ENCODE assay signal across 26 cellular contexts in the genomic region with DNA sequence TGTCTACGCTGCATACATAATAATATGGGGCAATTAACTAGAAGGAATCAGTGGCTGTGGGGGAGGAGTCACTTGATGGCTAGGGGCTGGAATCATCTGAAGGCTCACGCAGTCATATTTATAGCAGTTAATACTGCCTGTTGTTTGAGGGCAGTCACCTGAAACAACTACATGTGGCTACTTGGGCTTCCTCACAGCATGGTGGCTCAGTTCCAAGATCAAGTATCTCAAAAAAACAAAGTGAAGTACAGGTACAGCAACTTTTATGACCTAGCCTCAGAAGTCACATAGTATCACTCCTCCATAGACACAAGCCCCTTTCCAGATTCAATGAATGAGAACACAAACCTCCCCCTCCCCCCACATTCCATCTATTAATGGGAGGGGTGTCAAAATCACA.
A peak's percentile ranks its signal among the peaks of the same experiment; 100 is the strongest.
DNase-seq lines count a peak whose midpoint lies in the region; ATAC-seq and TF ChIP-seq lines count a peak whose summit lies in the region.
"Had no signal": no experiment of that assay in that cellular context is flagged by ENCODE, and none has a peak within 500 bp of the region (broad histone marks: within the 10 kb centered on the region; RNA-seq: fewer than 3 reads in every experiment).

No MANE protein-coding gene starts in this region.

- H3K36me3 Mint-ChIP-seq in nephron (ENCODE audit: low read depth) = no peaks in the 10 kb centered on the region
- H3K36me3 Mint-ChIP-seq: T-cell had no signal

- H3K9me3 Mint-ChIP-seq in nephron = no peaks in the 10 kb centered on the region
- H3K9me3 Mint-ChIP-seq: T-cell had no signal

- H4K20me1 ChIP-seq in SK-N-SH (ENCODE audit: insufficient read depth) = no peaks in the 10 kb centered on the region
- H4K20me1 ChIP-seq: BLaER1 treated with 17β-estradiol and CSF1 and Interleukin-3, amounts not matched to agents 10 nM and 100 nM had no signal

- H3K4me2 ChIP-seq in SK-N-SH = no peak overlapping the region
- H3K4me2 ChIP-seq: KMS-11 had no signal

- ATAC-seq in SK-N-SH treated with all-trans-retinoic acid at 6 μM for 48 hours (no peak), HG02870 (IDR thresholded peaks at IDR 0.05; ENCODE audit: unreplicated experiment) (no peak)
- ATAC-seq: Right ventricle myocardium inferior, T-cell had no signal

- no peak overlapping the region for H3K9ac ChIP-seq in SK-N-SH
- H3K9ac ChIP-seq: BLaER1 treated with 17β-estradiol and CSF1 and Interleukin-3, amounts not matched to agents 10 nM and 100 nM; GM23248; KMS-11 had no signal

- peak overlapping the region; percentile 23 to 55 (median 33) for H3K4me3 Mint-ChIP-seq in nephron
- H3K4me3 Mint-ChIP-seq: H9 had no signal

- no peak for TF ChIP-seq EP300 in SK-N-SH (IDR thresholded peaks at IDR 0.05; ENCODE audit: borderline replicate concordance in 1 of 2, low read depth in 1 of 2, low read length in 1 of 2)
- no peak for TF ChIP-seq EP300 in Ishikawa (IDR thresholded peaks at IDR 0.05; ENCODE audit: borderline replicate concordance)

- H3K27me3 ChIP-seq in SK-N-SH (ENCODE audit: insufficient read depth) = no peaks in the 10 kb centered on the region
- H3K27me3 ChIP-seq: BLaER1 treated with 17β-estradiol and CSF1 and Interleukin-3, amounts not matched to agents 10 nM and 100 nM; SJCRH30 had no signal

- H2AFZ ChIP-seq in SK-N-SH (ENCODE audit: low read depth) = no peak overlapping the region
- H2AFZ ChIP-seq: GM23248, PC-9 had no signal

- TF ChIP-seq RAD21 in SK-N-SH (IDR thresholded peaks at IDR 0.05; ENCODE audit: low read length) (no peak), Ishikawa (IDR thresholded peaks at IDR 0.05; ENCODE audit: low read depth) (no peak)

- TF ChIP-seq CTCF in SK-N-SH (IDR thresholded peaks at IDR 0.05) = no peak
- TF ChIP-seq CTCF in nephron (IDR thresholded peaks at IDR 0.05; ENCODE audit: unreplicated experiment in 3 of 3) = no peak

- no peak overlapping the region for H3K4me3 ChIP-seq in SK-N-SH (ENCODE audit: low read depth in 2 of 2, low read length in 1 of 2)
- H3K4me3 ChIP-seq: BLaER1 treated with 17β-estradiol and CSF1 and Interleukin-3, amounts not matched to agents 10 nM and 100 nM; GM23248; PC-9; SJCRH30 had no signal

- no peaks in the 10 kb centered on the region for H3K9me3 ChIP-seq in SK-N-SH

- DNase-seq in SK-N-SH = no peak
- DNase-seq in hepatic stellate cell (ENCODE audit: low spot score) = no peak
- no peak for DNase-seq in H4 (ENCODE audit: low spot score)
- DNase-seq: DMS153; DND-41; GM23248; H9; IMR-90; NCI-H1048; NCI-H1436; NCI-H187; NCI-H2081 treated with DMSO at 0.1 percent for 48 hours; NCI-H446; NCI-H524 treated with DMSO at 0.1 percent for 48 hours; NCI-H82; NK-92 treated with Interleukin-12 subunit alpha and Interleukin-12 subunit beta, amount 100 ng/mL, for 24 hours; PC-9; SJCRH30; T-cell had no signal

- H3K36me3 ChIP-seq in SK-N-SH (replicated peaks in 1 of 2; ENCODE audit: control insufficient read depth in 1 of 2, insufficient read depth in 2 of 2, low read length in 1 of 2) = no peaks in the 10 kb centered on the region
- H3K36me3 ChIP-seq: BLaER1 treated with 17β-estradiol and CSF1 and Interleukin-3, amounts not matched to agents 10 nM and 100 nM; SJCRH30 had no signal

- 91% methylated on average over 2 of the region's 2 CpGs for WGBS in SK-N-SH (ENCODE audit: low lambda C conversion rate)

- H3K27ac Mint-ChIP-seq in nephron = no peak overlapping the region
- H3K27ac Mint-ChIP-seq: H9 had no signal

- peaks cover 17% of the 10 kb centered on the region for H3K4me1 Mint-ChIP-seq in nephron

- peaks cover 10% of the 10 kb centered on the region for H3F3A ChIP-seq in SK-N-SH (replicated peaks; ENCODE audit: insufficient read depth)

- H3K79me2 ChIP-seq in SK-N-SH (ENCODE audit: insufficient read depth) = no peaks in the 10 kb centered on the region

- POLR2A ChIA-PET in SK-N-SH (lab: Yijun Ruan, JAX) = no interaction called here

- no peak overlapping the region for H3K27ac ChIP-seq in SK-N-SH (ENCODE audit: low read depth in 2 of 2, low read length in 1 of 2)
- H3K27ac ChIP-seq: BLaER1 treated with 17β-estradiol and CSF1 and Interleukin-3, amounts not matched to agents 10 nM and 100 nM; GM23248; KMS-11; PC-9; SJCRH30 had no signal

- no peaks in the 10 kb centered on the region for H3K27me3 Mint-ChIP-seq in nephron (ENCODE audit: low read depth)

- CTCF ChIA-PET in SK-N-SH (lab: Yijun Ruan, JAX) = interaction anchor here (1.1 kb wide), 1 partner anchor 53 kb away, joined by 3 read pairs; no protein-coding TSS in a partner anchor

- no peaks in the 10 kb centered on the region for H3K9me2 ChIP-seq in SK-N-SH

- H3K4me1 ChIP-seq in SK-N-SH (ENCODE audit: control insufficient read depth in 1 of 2, insufficient read depth in 2 of 2, low read depth in 1 of 2, low read length in 1 of 2) = peaks cover 0 to 12% of the 10 kb centered on the region in 2 experiments; a peak in 1 of 4 replicates
- H3K4me1 ChIP-seq: SJCRH30 had no signal

TF ChIP-seq in SK-N-SH treated with all-trans-retinoic acid at 6 μM for 48 hours, 23 proteins besides CTCF, POLR2A, EP300 and RAD21:
- 0 out of 2 replicates have a peak, but pooled peaks have one; percentile 32 for TF ChIP-seq ZNF565 (CRISPR knock-in tag; conservative IDR thresholded peaks at IDR 0.05; ENCODE audit: low read depth)
- no peak for TF ChIP-seq ESRRG (CRISPR knock-in tag; IDR thresholded peaks at IDR 0.05)

TF ChIP-seq in SK-N-SH, 30 proteins besides CTCF, POLR2A, EP300 and RAD21 (continues in another document):
- TF ChIP-seq TEAD4 (IDR thresholded peaks at IDR 0.05; ENCODE audit: borderline replicate concordance, insufficient read depth) = no peak
- no peak for TF ChIP-seq YY1 (IDR thresholded peaks at IDR 0.05; ENCODE audit: low read depth)
- no peak for TF ChIP-seq CHD2 (IDR thresholded peaks at IDR 0.05; ENCODE audit: low read length, partially characterized antibody)
- no peak for TF ChIP-seq JUND (IDR thresholded peaks at IDR 0.05)
- TF ChIP-seq NFIC (IDR thresholded peaks at IDR 0.05; ENCODE audit: borderline replicate concordance) = no peak
- TF ChIP-seq POLR2AphosphoS5 (IDR thresholded peaks at IDR 0.05; ENCODE audit: low read depth, low read length) = no peak
- TF ChIP-seq, protein P1, sequence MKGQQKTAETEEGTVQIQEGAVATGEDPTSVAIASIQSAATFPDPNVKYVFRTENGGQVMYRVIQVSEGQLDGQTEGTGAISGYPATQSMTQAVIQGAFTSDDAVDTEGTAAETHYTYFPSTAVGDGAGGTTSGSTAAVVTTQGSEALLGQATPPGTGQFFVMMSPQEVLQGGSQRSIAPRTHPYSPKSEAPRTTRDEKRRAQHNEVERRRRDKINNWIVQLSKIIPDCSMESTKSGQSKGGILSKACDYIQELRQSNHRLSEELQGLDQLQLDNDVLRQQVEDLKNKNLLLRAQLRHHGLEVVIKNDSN (IDR thresholded peaks at IDR 0.05; ENCODE audit: borderline replicate concordance, low read depth) = no peak
- no peak for TF ChIP-seq FOXM1 (IDR thresholded peaks at IDR 0.05; ENCODE audit: low read depth)
- no peak for TF ChIP-seq SIN3A (IDR thresholded peaks at IDR 0.05; ENCODE audit: borderline replicate concordance, low read depth, low read length)
- no peak for TF ChIP-seq RFX5 (IDR thresholded peaks at IDR 0.05; ENCODE audit: low read length)

TF ChIP-seq in Ishikawa, 13 proteins besides CTCF, POLR2A, EP300 and RAD21 (continues in another document):
- TF ChIP-seq CREB1 (IDR thresholded peaks at IDR 0.05; ENCODE audit: low read depth) (no peak), NFIC (IDR thresholded peaks at IDR 0.05) (peak; percentile 64), EGR1 (IDR thresholded peaks at IDR 0.05) (no peak), TCF12 (IDR thresholded peaks at IDR 0.05; ENCODE audit: low read depth) (peak; percentile 37; the same call in 1 of the 2 replicates), TAF1 (IDR thresholded peaks at IDR 0.05; ENCODE audit: low read depth) (no peak), YY1 (IDR thresholded peaks at IDR 0.05; ENCODE audit: low read depth) (peak; percentile 76), CEBPB (IDR thresholded peaks at IDR 0.05) (no peak), ZBTB7A (IDR thresholded peaks at IDR 0.05; ENCODE audit: low read depth) (no peak), TEAD4 (IDR thresholded peaks at IDR 0.05) (0 out of 2 replicates have a peak, but pooled peaks have one; percentile 10), FOXM1 (IDR thresholded peaks at IDR 0.05; ENCODE audit: borderline replicate concordance, low read depth) (no peak)
- TF ChIP-seq, protein P1 (IDR thresholded peaks at IDR 0.05) = peak; percentile 9; the same call in 1 of the 2 replicates
- TF ChIP-seq, protein P2, sequence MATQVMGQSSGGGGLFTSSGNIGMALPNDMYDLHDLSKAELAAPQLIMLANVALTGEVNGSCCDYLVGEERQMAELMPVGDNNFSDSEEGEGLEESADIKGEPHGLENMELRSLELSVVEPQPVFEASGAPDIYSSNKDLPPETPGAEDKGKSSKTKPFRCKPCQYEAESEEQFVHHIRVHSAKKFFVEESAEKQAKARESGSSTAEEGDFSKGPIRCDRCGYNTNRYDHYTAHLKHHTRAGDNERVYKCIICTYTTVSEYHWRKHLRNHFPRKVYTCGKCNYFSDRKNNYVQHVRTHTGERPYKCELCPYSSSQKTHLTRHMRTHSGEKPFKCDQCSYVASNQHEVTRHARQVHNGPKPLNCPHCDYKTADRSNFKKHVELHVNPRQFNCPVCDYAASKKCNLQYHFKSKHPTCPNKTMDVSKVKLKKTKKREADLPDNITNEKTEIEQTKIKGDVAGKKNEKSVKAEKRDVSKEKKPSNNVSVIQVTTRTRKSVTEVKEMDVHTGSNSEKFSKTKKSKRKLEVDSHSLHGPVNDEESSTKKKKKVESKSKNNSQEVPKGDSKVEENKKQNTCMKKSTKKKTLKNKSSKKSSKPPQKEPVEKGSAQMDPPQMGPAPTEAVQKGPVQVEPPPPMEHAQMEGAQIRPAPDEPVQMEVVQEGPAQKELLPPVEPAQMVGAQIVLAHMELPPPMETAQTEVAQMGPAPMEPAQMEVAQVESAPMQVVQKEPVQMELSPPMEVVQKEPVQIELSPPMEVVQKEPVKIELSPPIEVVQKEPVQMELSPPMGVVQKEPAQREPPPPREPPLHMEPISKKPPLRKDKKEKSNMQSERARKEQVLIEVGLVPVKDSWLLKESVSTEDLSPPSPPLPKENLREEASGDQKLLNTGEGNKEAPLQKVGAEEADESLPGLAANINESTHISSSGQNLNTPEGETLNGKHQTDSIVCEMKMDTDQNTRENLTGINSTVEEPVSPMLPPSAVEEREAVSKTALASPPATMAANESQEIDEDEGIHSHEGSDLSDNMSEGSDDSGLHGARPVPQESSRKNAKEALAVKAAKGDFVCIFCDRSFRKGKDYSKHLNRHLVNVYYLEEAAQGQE (IDR thresholded peaks at IDR 0.05; ENCODE audit: low read depth) = no peak
